Comparison of ENCODE assay signal across 19 cellular contexts in genomic region chr3:21641959-21642358, GRCh38.
DNase-seq lines count a peak whose midpoint lies in the region; ATAC-seq and TF ChIP-seq lines count a peak whose summit lies in the region.
"Had no signal": no experiment of that assay in that cellular context is flagged by ENCODE, and none has a peak within 500 bp of the region (broad histone marks: within the 10 kb centered on the region; RNA-seq: fewer than 3 reads in every experiment).

No MANE protein-coding gene starts in this region.

- H3K36me3 Mint-ChIP-seq in activated T-cell treated with anti-CD3 and anti-CD28 coated beads, Interleukin-2, amount 50 U/mL, for 72 hours (ENCODE audit: insufficient read depth in 2 of 2), result peaks cover 0 to 2% of the 10 kb centered on the region in 2 donors
- no peaks in the 10 kb centered on the region for H3K36me3 Mint-ChIP-seq in activated T-cell treated with anti-CD3 and anti-CD28 coated beads, Interleukin-2, amount 50 U/mL, for 24 hours (ENCODE audit: low read depth)
- 0 out of 7 replicates have a peak, but pooled peaks cover 0 to 3% (median 0%) of the 10 kb centered on the region in 3 experiments for H3K36me3 Mint-ChIP-seq in H9 (ENCODE audit: insufficient read depth in 1 of 3, low read depth in 3 of 3)
- H3K36me3 Mint-ChIP-seq in WTC11, result peaks cover 15% of the 10 kb centered on the region
- H3K36me3 Mint-ChIP-seq: CD4-positive, alpha-beta memory T cell had no signal

- H4K91ac ChIP-seq in H9 (ENCODE audit: insufficient read length, low read depth, low read length), result no peak overlapping the region

- H2BK12ac ChIP-seq in H9 (ENCODE audit: insufficient read length, low read depth, low read length), result no peak overlapping the region

- H3K9me3 Mint-ChIP-seq in activated T-cell treated with anti-CD3 and anti-CD28 coated beads, Interleukin-2, amount 50 U/mL, for 72 hours, result peaks cover 2 to 11% of the 10 kb centered on the region in 2 donors
- peaks cover 9% of the 10 kb centered on the region for H3K9me3 Mint-ChIP-seq in activated T-cell treated with anti-CD3 and anti-CD28 coated beads, Interleukin-2, amount 50 U/mL, for 24 hours
- H3K9me3 Mint-ChIP-seq in H9 (no peaks in the 10 kb centered on the region; a peak in 2 of 5 replicates), WTC11 (peaks cover 25% of the 10 kb centered on the region)

- no peaks in the 10 kb centered on the region for H3K27me3 ChIP-seq in H9 (ENCODE audit: insufficient read depth, low read length)

- H3T11ph ChIP-seq in H9 (ENCODE audit: low read length), result no peak overlapping the region

- no peak overlapping the region for H3K9ac ChIP-seq in H9 (ENCODE audit: extremely low read depth, insufficient read length, low read length)
- H3K9ac ChIP-seq: GM23248 had no signal

- DNase-seq in activated T-cell treated with anti-CD3 and anti-CD28 coated beads, Interleukin-2, amount 50 U/mL, for 72 hours, result no peak
- no peak for DNase-seq in activated T-cell treated with anti-CD3 and anti-CD28 coated beads, Interleukin-2, amount 50 U/mL, for 24 hours
- DNase-seq in H9 (no peak), WTC11 (ENCODE audit: low spot score) (no peak), iPS DF 19.7 (ENCODE audit: low read depth, low spot score) (peak; percentile 42), GM10248 (ENCODE audit: extremely low spot score) (no peak), NCI-H1436 treated with DMSO at 0.1 percent for 48 hours (lab: John Stamatoyannopoulos, UW) (no peak)
- DNase-seq: AML-193; CD4-positive, alpha-beta memory T cell; DMS153; DMS79; GF-D8; GM23248; H7 had no signal

- H3K27ac Mint-ChIP-seq in activated T-cell treated with anti-CD3 and anti-CD28 coated beads, Interleukin-2, amount 50 U/mL, for 72 hours, result peak overlapping the region; percentile 25
- no peak overlapping the region for H3K27ac Mint-ChIP-seq in activated T-cell treated with anti-CD3 and anti-CD28 coated beads, Interleukin-2, amount 50 U/mL, for 24 hours
- peak overlapping the region in 2 of 3 experiments; percentile 7 to 71; a peak in 1 of 7 replicates for H3K27ac Mint-ChIP-seq in H9
- no peak overlapping the region for H3K27ac Mint-ChIP-seq in WTC11
- H3K27ac Mint-ChIP-seq: CD4-positive, alpha-beta memory T cell had no signal

- peaks cover 3% of the 10 kb centered on the region; the same call in 1 of the 2 replicates for H3K4me1 ChIP-seq in H9 (ENCODE audit: insufficient read depth, low read length)
- H3K4me1 ChIP-seq: A549 had no signal

- no peak overlapping the region for H2BK20ac ChIP-seq in H9 (ENCODE audit: low read depth, low read length, poor library complexity, severe bottlenecking)

- POLR2A ChIA-PET in WTC11 (lab: Charles Lee), result no interaction called here
- POLR2A ChIA-PET in GM10248 (lab: Yijun Ruan, JAX), result no interaction called here

- CTCF ChIA-PET in WTC11 (lab: Charles Lee), result no interaction called here
- CTCF ChIA-PET in GM10248 (lab: Yijun Ruan, JAX), result no interaction called here

- H3K79me2 ChIP-seq in H9 (ENCODE audit: insufficient read depth, low read length), result no peaks in the 10 kb centered on the region

- no peak overlapping the region for H2AK5ac ChIP-seq in H9 (ENCODE audit: insufficient read length, low read length)

- no peak overlapping the region for H2BK120ac ChIP-seq in H9 (ENCODE audit: low read depth, low read length, poor library complexity, severe bottlenecking)

- WGBS in H9 (ENCODE audit: extremely low coverage, insufficient read length, low lambda C conversion rate), result no CpG with 5 or more reads among the region's 4 CpGs

- no peak overlapping the region for H3K27ac ChIP-seq in H9 (ENCODE audit: insufficient read length, low read depth, low read length)
- H3K27ac ChIP-seq: 22Rv1, A549, C4-2B, GM23248 had no signal

- no peak overlapping the region for H4K8ac ChIP-seq in H9 (replicated peaks; ENCODE audit: insufficient read length, low read depth, low read length)

- H3K14ac ChIP-seq in H9 (ENCODE audit: insufficient read depth, low read length), result no peak overlapping the region

- no peak overlapping the region for H3K4ac ChIP-seq in H9 (ENCODE audit: low read depth, low read length)

- H3K4me2 ChIP-seq in H9 (ENCODE audit: insufficient read depth, insufficient read length, low read length), result no peak overlapping the region
- H3K4me2 ChIP-seq: A549 had no signal

- no peaks in the 10 kb centered on the region for H3K9me3 ChIP-seq in H9 (ENCODE audit: control insufficient read depth, low read depth, low read length)
- H3K9me3 ChIP-seq: A549 had no signal

- H3K79me1 ChIP-seq in H9 (ENCODE audit: insufficient read depth, low read depth, low read length, poor library complexity, severe bottlenecking), result no peaks in the 10 kb centered on the region

- H3K23me2 ChIP-seq in H9 (ENCODE audit: insufficient read length, low read depth, low read length, poor library complexity, severe bottlenecking), result no peaks in the 10 kb centered on the region

- H3K4me1 Mint-ChIP-seq in activated T-cell treated with anti-CD3 and anti-CD28 coated beads, Interleukin-2, amount 50 U/mL, for 72 hours (ENCODE audit: low read depth), result no peaks in the 10 kb centered on the region
- no peaks in the 10 kb centered on the region for H3K4me1 Mint-ChIP-seq in activated T-cell treated with anti-CD3 and anti-CD28 coated beads, Interleukin-2, amount 50 U/mL, for 24 hours (ENCODE audit: low read depth)
- peaks cover 15% of the 10 kb centered on the region in 2 experiments for H3K4me1 Mint-ChIP-seq in H9
- H3K4me1 Mint-ChIP-seq in WTC11, result peaks cover 43% of the 10 kb centered on the region
- H3K4me1 Mint-ChIP-seq: CD4-positive, alpha-beta memory T cell had no signal

- no peak overlapping the region for H3K4me3 Mint-ChIP-seq in activated T-cell treated with anti-CD3 and anti-CD28 coated beads, Interleukin-2, amount 50 U/mL, for 72 hours
- no peak overlapping the region for H3K4me3 Mint-ChIP-seq in activated T-cell treated with anti-CD3 and anti-CD28 coated beads, Interleukin-2, amount 50 U/mL, for 24 hours
- H3K4me3 Mint-ChIP-seq in H9, result no peak overlapping the region; a peak in 1 of 5 replicates
- no peak overlapping the region for H3K4me3 Mint-ChIP-seq in WTC11
- H3K4me3 Mint-ChIP-seq: CD4-positive, alpha-beta memory T cell had no signal

- H3K56ac ChIP-seq in H9 (ENCODE audit: insufficient read length, low read depth, low read length), result no peak overlapping the region

- no peak overlapping the region for H2BK5ac ChIP-seq in H9 (ENCODE audit: insufficient read length, low read length)

- no peak overlapping the region for H2BK15ac ChIP-seq in H9 (ENCODE audit: low read depth, low read length)

- no peak overlapping the region for H2AFZ ChIP-seq in H9 (ENCODE audit: low read length)
- H2AFZ ChIP-seq: GM23248 had no signal

- no peak for ATAC-seq in activated T-cell treated with anti-CD3 and anti-CD28 coated beads, Interleukin-2, amount 50 U/mL, for 72 hours (replicated peaks in 1 of 2)
- peak; percentile 65 for ATAC-seq in WTC11
- ATAC-seq in GM19395 (IDR thresholded peaks at IDR 0.05; ENCODE audit: unreplicated experiment), result no peak
- ATAC-seq: A549, GM12878 had no signal

- TF ChIP-seq CTCF in H9 (conservative IDR thresholded peaks at IDR 0.05), result no peak
- no peak for TF ChIP-seq CTCF in WTC11 (IDR thresholded peaks at IDR 0.05)
- no peak for TF ChIP-seq CTCF in GM10248 (IDR thresholded peaks at IDR 0.05; ENCODE audit: control extremely low read depth, extremely low read depth, low read depth, missing control alignments)

- H3K23ac ChIP-seq in H9 (ENCODE audit: insufficient read length, low read depth, low read length), result no peak overlapping the region

- no peaks in the 10 kb centered on the region for H4K20me1 ChIP-seq in H9 (ENCODE audit: control insufficient read depth, insufficient read depth, insufficient read length)

- no peaks in the 10 kb centered on the region for H3K27me3 Mint-ChIP-seq in activated T-cell treated with anti-CD3 and anti-CD28 coated beads, Interleukin-2, amount 50 U/mL, for 72 hours (ENCODE audit: low read depth)
- no peaks in the 10 kb centered on the region for H3K27me3 Mint-ChIP-seq in activated T-cell treated with anti-CD3 and anti-CD28 coated beads, Interleukin-2, amount 50 U/mL, for 24 hours
- H3K27me3 Mint-ChIP-seq in H9 (ENCODE audit: low read depth) (no peaks in the 10 kb centered on the region), WTC11 (ENCODE audit: low read depth) (no peaks in the 10 kb centered on the region)
- H3K27me3 Mint-ChIP-seq: CD4-positive, alpha-beta memory T cell had no signal

- no peak overlapping the region for H3K18ac ChIP-seq in H9 (ENCODE audit: insufficient read length, low read depth, low read length)

- no peak overlapping the region for H4K5ac ChIP-seq in H9 (ENCODE audit: insufficient read length, low read depth, low read length)

TF ChIP-seq in WTC11, 78 proteins besides CTCF, POLR2A, EP300 and RAD21 (continues in another document):
- TF ChIP-seq E2F1 (CRISPR knock-in tag; IDR thresholded peaks at IDR 0.05) (no peak), ZNF121 (CRISPR knock-in tag; IDR thresholded peaks at IDR 0.05) (no peak), ATF3 (CRISPR knock-in tag; conservative IDR thresholded peaks at IDR 0.05) (no peak), FOXP1 (CRISPR knock-in tag; IDR thresholded peaks at IDR 0.05; ENCODE audit: borderline replicate concordance) (no peak), GTF2I (CRISPR knock-in tag; conservative IDR thresholded peaks at IDR 0.05) (no peak), NR2C2 (CRISPR knock-in tag; IDR thresholded peaks at IDR 0.05) (no peak), ZNF138 (CRISPR knock-in tag; conservative IDR thresholded peaks at IDR 0.05) (no peak)

Comparison
In these comparisons a context has a peak if more than half of its experiments do, and no peak if none do; other contexts are left out.
1. H3K27ac Mint-ChIP-seq: peak in activated T-cell treated with anti-CD3 and anti-CD28 coated beads, Interleukin-2, amount 50 U/mL, for 72 hours (single experiment) and H9 (2 of 3); none in activated T-cell treated with anti-CD3 and anti-CD28 coated beads, Interleukin-2, amount 50 U/mL, for 24 hours (single experiment) and WTC11 (single experiment).